Comparison of ENCODE assay signal across 22 cellular contexts in genomic region chr2:2898744-2899143, GRCh38.
"Had no signal": no experiment of that assay in that cellular context is flagged by ENCODE, and none has a peak within 500 bp of the region (broad histone marks: within the 10 kb centered on the region; RNA-seq: fewer than 3 reads in every experiment).

No MANE protein-coding gene starts in this region.

- H3K36me3 Mint-ChIP-seq: immature natural killer cell had no signal

- H3K4me3 ChIP-seq: body of pancreas, cardiac muscle cell, left lung, stomach, transverse colon had no signal

- H3K9ac ChIP-seq: parathyroid adenoma had no signal

- ATAC-seq: activated T-cell treated with anti-CD3 and anti-CD28 coated beads, Interleukin-2, amount 50 U/mL, for 4 hours; body of pancreas; left lung; right cardiac atrium had no signal

- H3K9me3 Mint-ChIP-seq: activated T-cell treated with anti-CD3 and anti-CD28 coated beads, Interleukin-2, amount 50 U/mL, for 4 hours; activated T-helper 2 cell treated with anti-CD3 and anti-CD28 coated beads, Interferon-gamma antibody, Interleukin-2, Interleukin-4, amounts not matched to agents 10 μg/mL and 5 μg/mL and 100 μg/mL, durations not matched to agents 14 hours and 24 hours and 36 hours; immature natural killer cell; nephron had no signal

- H2AFZ ChIP-seq: parathyroid adenoma had no signal

- H3K27ac ChIP-seq: body of pancreas, cardiac muscle cell, left lung, parathyroid adenoma, stomach, transverse colon had no signal

- H3K4me1 ChIP-seq: body of pancreas, left lung, parathyroid adenoma, stomach, transverse colon had no signal

- DNase-seq: activated CD4-positive, alpha-beta T cell treated with anti-CD3 and anti-CD28 coated beads for 1 hour; activated naive CD4-positive, alpha-beta T cell treated with anti-CD3 and anti-CD28 coated beads, Interleukin-2, amount 50 U/mL, for 16 hours; activated T-cell treated with anti-CD3 and anti-CD28 coated beads, Interleukin-2, amount 50 U/mL, for 4 hours; anterior cingulate cortex; body of pancreas; effector CD4-positive, alpha-beta T cell; erythroblast; foreskin fibroblast; immature natural killer cell; kidney glomerular epithelial cell; left lung; right cardiac atrium; stimulated activated CD4-positive, alpha-beta T cell treated with anti-CD3 and anti-CD28 coated beads, Interleukin-12 subunit alpha, Interleukin-12 subunit beta, amount 100 ng/mL, for 4 hours; stomach; T-helper 9 cell; transverse colon had no signal

- H3K36me3 ChIP-seq: cardiac muscle cell, left lung, stomach, transverse colon had no signal

- H3K9me3 ChIP-seq: body of pancreas, left lung, stomach, transverse colon had no signal

- FAIRE-seq: endometrium, urothelium cell line had no signal

- H3K4me3 Mint-ChIP-seq: activated T-cell treated with anti-CD3 and anti-CD28 coated beads, Interleukin-2, amount 50 U/mL, for 4 hours; immature natural killer cell; nephron had no signal

- H3K79me2 ChIP-seq: parathyroid adenoma had no signal

- H3K4me1 Mint-ChIP-seq: immature natural killer cell, nephron had no signal

- H3K27ac Mint-ChIP-seq: activated T-helper 2 cell treated with anti-CD3 and anti-CD28 coated beads, Interferon-gamma antibody, Interleukin-2, Interleukin-4, amounts not matched to agents 10 μg/mL and 5 μg/mL and 100 μg/mL, durations not matched to agents 14 hours and 24 hours and 36 hours; immature natural killer cell; nephron had no signal

- H3K27me3 ChIP-seq: body of pancreas, cardiac muscle cell, left lung, stomach, transverse colon had no signal
